Comparison of ENCODE assay signal across 1 cellular context in the genomic region with DNA sequence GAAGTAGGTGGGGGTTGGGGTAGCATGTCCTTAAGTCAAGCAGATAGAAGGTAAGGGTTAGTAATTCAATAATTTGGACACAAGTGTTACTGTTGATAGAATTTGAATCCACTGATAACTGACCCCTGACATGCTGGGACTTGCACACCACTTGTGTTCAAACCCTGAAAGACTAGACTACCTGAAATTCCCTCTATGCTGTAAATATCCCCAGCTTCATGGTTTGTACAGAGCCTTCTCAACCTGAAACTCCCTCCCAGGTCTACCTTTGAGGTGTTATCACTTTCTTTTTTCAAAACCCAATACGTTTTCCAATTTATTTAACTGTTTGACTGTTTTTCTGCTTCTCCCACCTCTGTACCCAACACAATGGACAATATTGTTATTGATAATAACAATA.
TF ChIP-seq lines count a peak whose summit lies in the region.

No MANE protein-coding gene starts in this region.

TF ChIP-seq in GM12878, 131 proteins besides CTCF, POLR2A, EP300 and RAD21 (continued from another document):
- TF ChIP-seq, protein P1, sequence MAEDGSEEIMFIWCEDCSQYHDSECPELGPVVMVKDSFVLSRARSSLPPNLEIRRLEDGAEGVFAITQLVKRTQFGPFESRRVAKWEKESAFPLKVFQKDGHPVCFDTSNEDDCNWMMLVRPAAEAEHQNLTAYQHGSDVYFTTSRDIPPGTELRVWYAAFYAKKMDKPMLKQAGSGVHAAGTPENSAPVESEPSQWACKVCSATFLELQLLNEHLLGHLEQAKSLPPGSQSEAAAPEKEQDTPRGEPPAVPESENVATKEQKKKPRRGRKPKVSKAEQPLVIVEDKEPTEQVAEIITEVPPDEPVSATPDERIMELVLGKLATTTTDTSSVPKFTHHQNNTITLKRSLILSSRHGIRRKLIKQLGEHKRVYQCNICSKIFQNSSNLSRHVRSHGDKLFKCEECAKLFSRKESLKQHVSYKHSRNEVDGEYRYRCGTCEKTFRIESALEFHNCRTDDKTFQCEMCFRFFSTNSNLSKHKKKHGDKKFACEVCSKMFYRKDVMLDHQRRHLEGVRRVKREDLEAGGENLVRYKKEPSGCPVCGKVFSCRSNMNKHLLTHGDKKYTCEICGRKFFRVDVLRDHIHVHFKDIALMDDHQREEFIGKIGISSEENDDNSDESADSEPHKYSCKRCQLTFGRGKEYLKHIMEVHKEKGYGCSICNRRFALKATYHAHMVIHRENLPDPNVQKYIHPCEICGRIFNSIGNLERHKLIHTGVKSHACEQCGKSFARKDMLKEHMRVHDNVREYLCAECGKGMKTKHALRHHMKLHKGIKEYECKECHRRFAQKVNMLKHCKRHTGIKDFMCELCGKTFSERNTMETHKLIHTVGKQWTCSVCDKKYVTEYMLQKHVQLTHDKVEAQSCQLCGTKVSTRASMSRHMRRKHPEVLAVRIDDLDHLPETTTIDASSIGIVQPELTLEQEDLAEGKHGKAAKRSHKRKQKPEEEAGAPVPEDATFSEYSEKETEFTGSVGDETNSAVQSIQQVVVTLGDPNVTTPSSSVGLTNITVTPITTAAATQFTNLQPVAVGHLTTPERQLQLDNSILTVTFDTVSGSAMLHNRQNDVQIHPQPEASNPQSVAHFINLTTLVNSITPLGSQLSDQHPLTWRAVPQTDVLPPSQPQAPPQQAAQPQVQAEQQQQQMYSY (CRISPR knock-in tag; IDR thresholded peaks at IDR 0.05) = no peak
- no peak for TF ChIP-seq IKZF2 (IDR thresholded peaks at IDR 0.05)
